In the genomic region with DNA sequence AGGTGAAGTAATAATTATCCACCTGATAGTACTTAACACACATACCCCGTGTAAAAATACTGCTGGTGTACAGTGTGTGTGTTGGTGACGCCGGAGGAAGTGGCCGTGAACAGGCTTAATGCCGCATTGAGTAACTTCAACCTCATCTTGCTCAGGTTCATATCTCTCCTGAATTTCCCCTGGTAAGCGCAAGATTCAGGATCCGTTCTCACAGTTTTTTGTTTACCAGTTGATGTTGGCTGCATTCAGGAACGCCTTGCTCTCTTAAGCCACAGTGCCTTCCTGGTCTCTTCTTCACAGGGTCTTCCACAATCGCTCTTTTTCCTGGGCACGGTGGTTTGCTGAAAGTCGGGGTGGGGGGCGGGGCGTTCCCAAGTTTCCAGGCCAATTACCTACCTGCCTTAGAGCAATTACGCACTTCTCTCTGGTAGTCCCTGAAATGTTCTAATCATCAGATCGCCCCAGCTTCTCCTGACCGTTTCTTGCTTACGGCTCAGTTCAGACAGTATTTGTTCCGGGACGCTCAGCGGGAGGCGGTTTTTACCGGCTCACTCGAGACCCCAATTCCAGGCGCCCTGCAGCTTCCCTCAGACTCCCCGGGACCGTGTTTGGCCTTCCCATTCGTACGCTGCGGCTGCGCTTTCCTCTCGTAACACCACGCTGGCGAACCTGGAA, we compare ENCODE assay signal across 1 cellular context.
A peak's percentile ranks its signal among the peaks of the same experiment; 100 is the strongest.
TF ChIP-seq lines count a peak whose summit lies in the region.

No MANE protein-coding gene starts in this region.

TF ChIP-seq in IMR-90, 13 proteins besides CTCF, POLR2A, EP300 and RAD21:
- TF ChIP-seq RFX5 (IDR thresholded peaks at IDR 0.05; ENCODE audit: low read depth, low read length) (0 out of 2 replicates have a peak, but pooled peaks have one; percentile 7), SMC3 (IDR thresholded peaks at IDR 0.05; ENCODE audit: low read depth, low read length) (no peak), FOS (IDR thresholded peaks at IDR 0.05; ENCODE audit: low read depth, low read length) (no peak), USF2 (IDR thresholded peaks at IDR 0.05; ENCODE audit: low read depth, low read length) (no peak), MXI1 (IDR thresholded peaks at IDR 0.05; ENCODE audit: borderline replicate concordance, low read depth, low read length) (no peak), CEBPB (IDR thresholded peaks at IDR 0.05; ENCODE audit: low read depth, low read length) (peak; percentile 49; the same call in 1 of the 2 replicates), CHD1 (IDR thresholded peaks at IDR 0.05; ENCODE audit: low read depth, low read length) (no peak), MAFK (IDR thresholded peaks at IDR 0.05; ENCODE audit: low read depth, low read length) (no peak), NFE2L2 (IDR thresholded peaks at IDR 0.05; ENCODE audit: low read depth, low read length) (no peak), RCOR1 (IDR thresholded peaks at IDR 0.05; ENCODE audit: insufficient replicate concordance, low read length) (no peak)
- TF ChIP-seq, protein P1, sequence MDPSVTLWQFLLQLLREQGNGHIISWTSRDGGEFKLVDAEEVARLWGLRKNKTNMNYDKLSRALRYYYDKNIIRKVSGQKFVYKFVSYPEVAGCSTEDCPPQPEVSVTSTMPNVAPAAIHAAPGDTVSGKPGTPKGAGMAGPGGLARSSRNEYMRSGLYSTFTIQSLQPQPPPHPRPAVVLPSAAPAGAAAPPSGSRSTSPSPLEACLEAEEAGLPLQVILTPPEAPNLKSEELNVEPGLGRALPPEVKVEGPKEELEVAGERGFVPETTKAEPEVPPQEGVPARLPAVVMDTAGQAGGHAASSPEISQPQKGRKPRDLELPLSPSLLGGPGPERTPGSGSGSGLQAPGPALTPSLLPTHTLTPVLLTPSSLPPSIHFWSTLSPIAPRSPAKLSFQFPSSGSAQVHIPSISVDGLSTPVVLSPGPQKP (IDR thresholded peaks at IDR 0.05; ENCODE audit: borderline replicate concordance, low read depth, low read length) = no peak
